In the genomic region with DNA sequence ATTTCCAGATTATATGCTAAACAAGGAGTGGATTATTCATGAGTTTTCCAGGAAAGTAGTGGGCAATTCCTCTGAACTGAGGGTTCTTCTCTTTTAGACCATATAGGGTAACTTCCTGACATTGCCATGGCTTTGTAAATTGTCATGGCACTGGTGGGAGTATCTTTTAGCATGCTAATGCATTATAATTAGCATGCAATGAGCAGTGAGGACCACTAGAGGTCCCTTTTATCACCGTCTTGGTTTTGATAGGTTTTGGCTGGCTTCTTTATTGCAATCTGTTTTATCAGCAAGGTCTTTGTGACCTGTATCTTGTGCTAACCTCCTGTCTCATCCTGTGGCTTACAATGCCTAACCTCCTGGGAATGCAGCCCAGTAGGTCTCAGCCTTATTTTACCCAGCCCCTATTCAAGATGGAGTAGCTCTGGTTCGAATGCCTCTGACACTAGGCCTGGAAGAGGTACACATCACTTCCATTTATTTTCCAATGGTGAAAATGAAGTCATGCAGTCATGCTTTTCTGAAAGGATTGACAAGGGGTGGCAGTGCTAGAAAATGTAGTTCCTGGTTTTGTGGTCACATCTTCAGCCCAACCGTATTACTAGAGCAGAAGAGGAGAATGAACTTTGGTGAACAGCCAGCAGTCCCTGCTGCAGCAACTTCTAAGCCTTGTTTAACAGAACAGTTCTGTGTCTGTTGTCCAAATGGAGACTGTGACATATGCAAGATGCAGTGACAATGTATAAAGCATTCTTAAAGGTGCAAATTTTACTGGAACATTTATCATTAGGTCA, we compare ENCODE assay signal across 1 cellular context.
TF ChIP-seq lines count a peak whose summit lies in the region.

No MANE protein-coding gene starts in this region.

TF ChIP-seq in GM12878, 131 proteins besides CTCF, POLR2A, EP300 and RAD21 (continued from another document):
- TF ChIP-seq ZNF687 (IDR thresholded peaks at IDR 0.05) (0 out of 2 replicates have a peak, but pooled peaks have one; percentile 23), IRF4 (IDR thresholded peaks at IDR 0.05; ENCODE audit: low read depth, low read length) (no peak), TCF12 (IDR thresholded peaks at IDR 0.05; ENCODE audit: low read depth, low read length) (no peak), ASH2L (IDR thresholded peaks at IDR 0.05; ENCODE audit: borderline replicate concordance, low read depth) (no peak), ATF7 (IDR thresholded peaks at IDR 0.05; ENCODE audit: low read depth) (no peak)
TF ChIP-seq in GM12878: peak in this region for 5.
